In genomic region chr20:18314786-18315406, GRCh38 we compare ENCODE assay signal across 14 cellular contexts. TPM values are rescaled to one million over a fixed set of nuclear protein-coding genes. Genes with fewer than 3 reads are reported as not detected.
DNase-seq lines count a peak whose midpoint lies in the region; ATAC-seq, FAIRE-seq and TF ChIP-seq lines count a peak whose summit lies in the region.
"Had no signal": no experiment of that assay in that cellular context is flagged by ENCODE, and none has a peak within 500 bp of the region (broad histone marks: within the 10 kb centered on the region; RNA-seq: fewer than 3 reads in every experiment).

No MANE protein-coding gene starts in this region.

- no peaks in the 10 kb centered on the region for H3K27me3 ChIP-seq in bronchial epithelial cell (ENCODE audit: control insufficient read depth, insufficient read depth, low read length)
- H3K27me3 ChIP-seq in left lung, result no peaks in the 10 kb centered on the region

- H3K36me3 Mint-ChIP-seq in activated T-cell treated with anti-CD3 and anti-CD28 coated beads, Interleukin-2, amount 50 U/mL, for 24 hours (ENCODE audit: low read depth), result peaks cover 59% of the 10 kb centered on the region
- peaks cover 18% of the 10 kb centered on the region for H3K36me3 Mint-ChIP-seq in WTC11

- TF ChIP-seq CTCF in AG09309 (IDR thresholded peaks at IDR 0.05; ENCODE audit: control insufficient read depth, insufficient read depth, low read depth, low read length, missing control alignments) (no peak), bronchial epithelial cell (IDR thresholded peaks at IDR 0.05; ENCODE audit: insufficient read depth, low read length, severe bottlenecking) (no peak), left lung (IDR thresholded peaks at IDR 0.05) (no peak), WTC11 (IDR thresholded peaks at IDR 0.05) (no peak)

- no peaks in the 10 kb centered on the region for H3K9me3 ChIP-seq in left lung

- CTCF ChIA-PET in WTC11 (lab: Charles Lee), result no interaction called here

- H3K27me3 Mint-ChIP-seq in activated T-cell treated with anti-CD3 and anti-CD28 coated beads, Interleukin-2, amount 50 U/mL, for 24 hours, result no peaks in the 10 kb centered on the region
- H3K27me3 Mint-ChIP-seq in WTC11 (ENCODE audit: low read depth), result no peaks in the 10 kb centered on the region
- H3K27me3 Mint-ChIP-seq: activated naive CD8-positive, alpha-beta T cell treated with anti-CD3 and anti-CD28 coated beads for 36 hours; CD4-positive, CD25-positive, alpha-beta regulatory T cell had no signal

- H3K27ac Mint-ChIP-seq in activated T-cell treated with anti-CD3 and anti-CD28 coated beads, Interleukin-2, amount 50 U/mL, for 24 hours, result no peak overlapping the region
- no peak overlapping the region for H3K27ac Mint-ChIP-seq in WTC11
- H3K27ac Mint-ChIP-seq: activated naive CD8-positive, alpha-beta T cell treated with anti-CD3 and anti-CD28 coated beads for 36 hours had no signal

- H3K4me3 ChIP-seq in AG09309 (ENCODE audit: control insufficient read depth, low read depth, low read length) (no peak overlapping the region), bronchial epithelial cell (ENCODE audit: low read depth, low read length) (no peak overlapping the region), left lung (no peak overlapping the region)

- intact Hi-C loops in left lung (cut with DNase I), result no loop called here

- FAIRE-seq in bronchial epithelial cell (lab: Jason Lieb, UNC), result peak; percentile 98
- FAIRE-seq: TTC549 had no signal

- no peaks in the 10 kb centered on the region for H3K4me1 Mint-ChIP-seq in activated T-cell treated with anti-CD3 and anti-CD28 coated beads, Interleukin-2, amount 50 U/mL, for 24 hours (ENCODE audit: low read depth)
- H3K4me1 Mint-ChIP-seq in WTC11, result no peaks in the 10 kb centered on the region
- H3K4me1 Mint-ChIP-seq: activated naive CD8-positive, alpha-beta T cell treated with anti-CD3 and anti-CD28 coated beads for 36 hours; CD4-positive, CD25-positive, alpha-beta regulatory T cell had no signal

- no peaks in the 10 kb centered on the region for H3K9me3 Mint-ChIP-seq in activated T-cell treated with anti-CD3 and anti-CD28 coated beads, Interleukin-2, amount 50 U/mL, for 24 hours
- H3K9me3 Mint-ChIP-seq in WTC11, result no peaks in the 10 kb centered on the region
- H3K9me3 Mint-ChIP-seq: activated naive CD8-positive, alpha-beta T cell treated with anti-CD3 and anti-CD28 coated beads for 36 hours; CD4-positive, CD25-positive, alpha-beta regulatory T cell had no signal

- no peaks in the 10 kb centered on the region for H3K4me1 ChIP-seq in left lung

- DNase-seq in AG09309 (ENCODE audit: low read depth) (peak; percentile 52), M059J (ENCODE audit: low read depth) (peak; percentile 99), bronchial epithelial cell (ENCODE audit: low read depth) (peak; percentile 100), left lung (no peak), NCI-H1092 (lab: John Stamatoyannopoulos, UW) (no peak), SKM-1 (lab: John Stamatoyannopoulos, UW; ENCODE audit: unreplicated experiment) (no peak), WTC11 (ENCODE audit: low spot score) (no peak)
- DNase-seq in activated T-cell treated with anti-CD3 and anti-CD28 coated beads, Interleukin-2, amount 50 U/mL, for 24 hours, result no peak
- DNase-seq: activated naive CD8-positive, alpha-beta T cell treated with anti-CD3 and anti-CD28 coated beads for 36 hours; CD4-positive, CD25-positive, alpha-beta regulatory T cell; MV-4-11; stimulated activated naive CD4-positive, alpha-beta T cell had no signal

- H3K36me3 ChIP-seq in bronchial epithelial cell (ENCODE audit: control insufficient read depth, insufficient read depth, low read length) (peaks cover 17% of the 10 kb centered on the region), left lung (peaks cover 0 to 32% of the 10 kb centered on the region in 2 donors)

- POLR2A ChIA-PET in WTC11 (lab: Charles Lee), result no interaction called here

- no peak overlapping the region for H3K27ac ChIP-seq in left lung
- H3K27ac ChIP-seq: HL-60 had no signal

- peak; percentile 92 for ATAC-seq in left lung
- no peak for ATAC-seq in WTC11

- H3K4me3 Mint-ChIP-seq in activated T-cell treated with anti-CD3 and anti-CD28 coated beads, Interleukin-2, amount 50 U/mL, for 24 hours, result no peak overlapping the region
- H3K4me3 Mint-ChIP-seq in WTC11, result no peak overlapping the region
- H3K4me3 Mint-ChIP-seq: activated naive CD8-positive, alpha-beta T cell treated with anti-CD3 and anti-CD28 coated beads for 36 hours; CD4-positive, CD25-positive, alpha-beta regulatory T cell had no signal

TF ChIP-seq in WTC11, 78 proteins besides CTCF, POLR2A, EP300 and RAD21 (continues in another document):
- TF ChIP-seq ZNF396 (CRISPR knock-in tag; IDR thresholded peaks at IDR 0.05; ENCODE audit: borderline replicate concordance) (no peak), MYBL2 (CRISPR knock-in tag; IDR thresholded peaks at IDR 0.05) (no peak), IRF2 (CRISPR knock-in tag; IDR thresholded peaks at IDR 0.05; ENCODE audit: borderline replicate concordance, low read depth) (no peak), E2F1 (CRISPR knock-in tag; IDR thresholded peaks at IDR 0.05) (no peak), TCF7 (CRISPR knock-in tag; IDR thresholded peaks at IDR 0.05; ENCODE audit: low read depth) (no peak), ZNF317 (CRISPR knock-in tag; IDR thresholded peaks at IDR 0.05; ENCODE audit: borderline replicate concordance, low read depth) (no peak), ZBTB21 (CRISPR knock-in tag; IDR thresholded peaks at IDR 0.05; ENCODE audit: borderline replicate concordance) (no peak), HMGXB4 (CRISPR knock-in tag; IDR thresholded peaks at IDR 0.05) (no peak), CBFB (CRISPR knock-in tag; IDR thresholded peaks at IDR 0.05; ENCODE audit: low read depth) (no peak), PRRX2 (CRISPR knock-in tag; IDR thresholded peaks at IDR 0.05) (no peak), E2F5 (CRISPR knock-in tag; IDR thresholded peaks at IDR 0.05) (no peak), ESRRA (CRISPR knock-in tag; IDR thresholded peaks at IDR 0.05; ENCODE audit: borderline replicate concordance) (no peak), ZNF138 (CRISPR knock-in tag; conservative IDR thresholded peaks at IDR 0.05) (no peak), FOXK1 (CRISPR knock-in tag; IDR thresholded peaks at IDR 0.05) (no peak), JUN (CRISPR knock-in tag; IDR thresholded peaks at IDR 0.05) (no peak), MAX (CRISPR knock-in tag; IDR thresholded peaks at IDR 0.05) (no peak), ZNF512 (CRISPR knock-in tag; IDR thresholded peaks at IDR 0.05; ENCODE audit: borderline replicate concordance) (no peak), GRHL2 (CRISPR knock-in tag; IDR thresholded peaks at IDR 0.05; ENCODE audit: insufficient replicate concordance, severe bottlenecking) (no peak)

RNA-seq across cellular contexts. Expression of gene ZNF133, which starts 26.6 kb away (rescaled TPM):
- 23.8 and 31.5 TPM in 2 replicates for total RNA-seq in M059J (2014; rRNA removed; shearing (Covaris generic))
- total RNA-seq in bronchial epithelial cell, result 30.8 and 33.3 TPM in 2 replicates
- 10 to 100 TPM; 10.4 to 11.0 TPM for total RNA-seq in left lung
- total RNA-seq in WTC11 (2021), result 13.9 to 16.2 TPM (median 14.7 TPM) in 3 replicates

Comparison
In these comparisons a context has a peak if more than half of its experiments do, and no peak if none do; other contexts are left out.
1. DNase-seq: peak in AG09309 (single experiment), M059J (single experiment) and bronchial epithelial cell (single experiment); none in left lung (0 of 2), activated T-cell treated with anti-CD3 and anti-CD28 coated beads, Interleukin-2, amount 50 U/mL, for 24 hours (single experiment), NCI-H1092 (single experiment), SKM-1 (single experiment) and WTC11 (single experiment).